ENCODE assay signal across 24 cellular contexts in the genomic region with DNA sequence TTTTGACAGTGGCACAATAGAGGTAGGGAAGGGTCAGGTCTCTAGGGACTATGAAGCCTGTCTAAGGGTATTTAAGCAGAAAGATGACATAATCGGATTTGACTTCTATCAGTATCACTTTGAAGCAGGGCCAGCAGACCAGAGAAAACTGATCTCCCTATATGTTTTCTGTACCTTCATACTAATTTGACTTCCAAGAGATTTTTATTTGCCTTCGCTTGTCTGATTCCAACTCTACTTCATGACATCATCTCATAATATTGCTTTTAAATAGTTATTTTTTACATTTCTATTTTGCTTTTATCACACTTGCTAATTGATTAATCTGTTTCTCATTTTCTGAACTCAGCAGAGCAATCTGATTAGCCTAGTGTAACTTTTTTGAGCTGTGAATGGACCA.
"Had no signal": no experiment of that assay in that cellular context is flagged by ENCODE, and none has a peak within 500 bp of the region (broad histone marks: within the 10 kb centered on the region; RNA-seq: fewer than 3 reads in every experiment).

No MANE protein-coding gene starts in this region.

- H3K4me3 ChIP-seq: esophagus squamous epithelium, gastrocnemius medialis, heart right ventricle, left lung, lower lobe of right lung, mucosa of descending colon had no signal

- ATAC-seq: effector memory CD8-positive, alpha-beta T cell; esophagus mucosa; gastrocnemius medialis; heart right ventricle; left cardiac atrium; left lung; left ventricle myocardium superior; lower lobe of right lung; mucosa of descending colon; naive thymus-derived CD8-positive, alpha-beta T cell had no signal

- H3K27ac ChIP-seq: epithelial cell of prostate, esophagus squamous epithelium, gastrocnemius medialis, heart right ventricle, left lung, lower lobe of right lung had no signal

- H3K9me3 ChIP-seq: esophagus squamous epithelium, gastrocnemius medialis, heart right ventricle, left lung, lower lobe of right lung, mucosa of descending colon had no signal

- FAIRE-seq: endometrium, keratinocyte had no signal

- H3K4me1 ChIP-seq: gastrocnemius medialis, heart right ventricle, left lung, lower lobe of right lung had no signal

- H3K36me3 ChIP-seq: esophagus squamous epithelium, gastrocnemius medialis, heart right ventricle, left lung, lower lobe of right lung had no signal

- DNase-seq: cortex of kidney; effector CD8-positive, alpha-beta T cell; effector memory CD8-positive, alpha-beta T cell; endodermal cell; erythroblast; esophagus squamous epithelium; foreskin melanocyte; gastrocnemius medialis; glutamatergic neuron; head of caudate nucleus; heart right ventricle; hippocampal formation; left cardiac atrium; left lung; left ventricle myocardium superior; lower lobe of right lung; mesenchymal stem cell; mucosa of descending colon; naive B cell; naive thymus-derived CD8-positive, alpha-beta T cell had no signal

- H3K27me3 ChIP-seq: esophagus squamous epithelium, gastrocnemius medialis, heart right ventricle, left lung had no signal
